21 cellular contexts compared by ENCODE assay signal in genomic region chr2:63976125-63976510, GRCh38.
"Had no signal": no experiment of that assay in that cellular context is flagged by ENCODE, and none has a peak within 500 bp of the region (broad histone marks: within the 10 kb centered on the region; RNA-seq: fewer than 3 reads in every experiment).

No MANE protein-coding gene starts in this region.

- H3K27me3 ChIP-seq: pancreas, sigmoid colon, spleen, tibial nerve, vagina had no signal

- H3K4me3 ChIP-seq: left ventricle myocardium inferior, pancreas, prostate gland, sigmoid colon, spleen, tibial nerve, vagina had no signal

- H3K27me3 Mint-ChIP-seq: naive thymus-derived CD8-positive, alpha-beta T cell; stimulated activated naive CD8-positive, alpha-beta T cell treated with anti-CD3 and anti-CD28 coated beads, Interleukin-15, amount 100 ng/mL, for 72 hours; type B pancreatic cell had no signal

- H3K27ac Mint-ChIP-seq: nephron; stimulated activated effector memory CD8-positive, alpha-beta T cell treated with anti-CD3 and anti-CD28 coated beads, Interleukin-12 subunit alpha, Interleukin-12 subunit beta, amount 100 ng/mL, for 72 hours; type B pancreatic cell had no signal

- DNase-seq: islet precursor cell; left ventricle myocardium inferior; mesenchymal stem cell; naive thymus-derived CD8-positive, alpha-beta T cell; nucleus accumbens; pancreas; retina; right cardiac atrium; sigmoid colon; small intestine; spleen; stimulated activated naive CD4-positive, alpha-beta T cell treated with Interleukin-2 at 50 U/mL for 16 hours; substantia nigra had no signal

- ATAC-seq: naive thymus-derived CD8-positive, alpha-beta T cell; pancreas; right cardiac atrium; stimulated activated effector memory CD8-positive, alpha-beta T cell treated with anti-CD3 and anti-CD28 coated beads, Interleukin-12 subunit alpha, Interleukin-12 subunit beta, amount 100 ng/mL, for 72 hours had no signal

- H3K4me3 Mint-ChIP-seq: naive thymus-derived CD8-positive, alpha-beta T cell; nephron; neural crest cell; stimulated activated effector memory CD8-positive, alpha-beta T cell treated with anti-CD3 and anti-CD28 coated beads, Interleukin-12 subunit alpha, Interleukin-12 subunit beta, amount 100 ng/mL, for 72 hours; stimulated activated naive CD8-positive, alpha-beta T cell treated with anti-CD3 and anti-CD28 coated beads, Interleukin-15, amount 100 ng/mL, for 72 hours; type B pancreatic cell had no signal

- H3K27ac ChIP-seq: left ventricle myocardium inferior, pancreas, prostate gland, sigmoid colon, spleen, tibial nerve, vagina had no signal

- FAIRE-seq: pancreas, small intestine had no signal

- H3K9me3 Mint-ChIP-seq: naive thymus-derived CD8-positive, alpha-beta T cell; neural crest cell; stimulated activated effector memory CD8-positive, alpha-beta T cell treated with anti-CD3 and anti-CD28 coated beads, Interleukin-12 subunit alpha, Interleukin-12 subunit beta, amount 100 ng/mL, for 72 hours; stimulated activated naive CD8-positive, alpha-beta T cell treated with anti-CD3 and anti-CD28 coated beads, Interleukin-15, amount 100 ng/mL, for 72 hours; type B pancreatic cell had no signal

- H3K9me3 ChIP-seq: left ventricle myocardium inferior, pancreas, prostate gland, sigmoid colon, spleen, tibial nerve, vagina had no signal

- H3K4me1 ChIP-seq: left ventricle myocardium inferior, pancreas, prostate gland, sigmoid colon, spleen, tibial nerve, vagina had no signal

- H3K4me1 Mint-ChIP-seq: nephron, neural crest cell had no signal
